8 cellular contexts compared by ENCODE assay signal in genomic region chr11:106021967-106022794, GRCh38. TPM values are rescaled to one million over a fixed set of nuclear protein-coding genes. Genes with fewer than 3 reads are reported as not detected.
A peak's percentile ranks its signal among the peaks of the same experiment; 100 is the strongest.
DNase-seq lines count a peak whose midpoint lies in the region; ATAC-seq and TF ChIP-seq lines count a peak whose summit lies in the region.

Gene MSANTD4, minus strand, starts transcription at chr11:106022240. Its CDS starts 11,323 bp downstream, at chr11:106010917.

- no peaks in the 10 kb centered on the region for H3K9me2 ChIP-seq in hepatocyte (replicated peaks; ENCODE audit: insufficient read depth)

- no peaks in the 10 kb centered on the region for H3K9me3 ChIP-seq in hepatocyte (ENCODE audit: low read depth)

- H3K4me3 ChIP-seq in astrocyte of the spinal cord (ENCODE audit: low read depth, low read length): peak within 1 kb of the TSS; percentile 89
- peak within 1 kb of the TSS; percentile 63 for H3K4me3 ChIP-seq in hepatocyte

- TF ChIP-seq CTCF in astrocyte of the spinal cord (IDR thresholded peaks at IDR 0.05; ENCODE audit: low read depth, low read length): no peak
- no peak for TF ChIP-seq CTCF in hepatocyte (IDR thresholded peaks at IDR 0.05; ENCODE audit: poor library complexity)

- peak; percentile 98 to 99 for DNase-seq in NCI-H2081 (lab: John Stamatoyannopoulos, UW)
- DNase-seq in T1000 (lab: John Stamatoyannopoulos, UW): peak; percentile 92
- DNase-seq in astrocyte of the spinal cord (ENCODE audit: low read depth, low spot score): peak; percentile 100
- peak; percentile 99 for DNase-seq in hepatocyte (ENCODE audit: low spot score)
- DNase-seq in renal cortical epithelial cell (ENCODE audit: low read depth): peak; percentile 98
- DNase-seq in NCI-H1048 (lab: John Stamatoyannopoulos, UW): no peak

- H3K27ac ChIP-seq in hepatocyte: peak within 1 kb of the TSS; percentile 81

- no peaks in the 10 kb centered on the region for H4K20me1 ChIP-seq in hepatocyte (ENCODE audit: insufficient read depth, poor library complexity, severe bottlenecking)

- no peaks in the 10 kb centered on the region for H3K36me3 ChIP-seq in hepatocyte (replicated peaks; ENCODE audit: insufficient read depth, low read depth)

- H2AFZ ChIP-seq in hepatocyte: peak within 1 kb of the TSS; percentile 79

- in situ Hi-C loops in astrocyte of the spinal cord (cut with HindIII; ENCODE audit: low sequenced_read_pairs): no loop called here

- 2% methylated on average over 46 of the region's 48 CpGs for WGBS in hepatocyte (ENCODE audit: low lambda C conversion rate, missing lambda C conversion rate)

- no peaks in the 10 kb centered on the region for H3K27me3 ChIP-seq in hepatocyte

- TF ChIP-seq POLR2A in GM18505 (IDR thresholded peaks at IDR 0.05; ENCODE audit: borderline replicate concordance, extremely low read depth, insufficient read depth, insufficient read length): peak; percentile 69

- H3K4me2 ChIP-seq in hepatocyte: peak within 1 kb of the TSS; percentile 85

- peaks cover 13% of the 10 kb centered on the region for H3K4me1 ChIP-seq in hepatocyte (ENCODE audit: insufficient read depth)

- ATAC-seq in GM18505 (IDR thresholded peaks at IDR 0.05; ENCODE audit: unreplicated experiment) (peak; percentile 97), HG02973 (IDR thresholded peaks at IDR 0.05; ENCODE audit: unreplicated experiment) (peak; percentile 98)

- peaks cover 45% of the 10 kb centered on the region for H3K79me2 ChIP-seq in hepatocyte

RNA-seq across cellular contexts. Expression of gene MSANTD4, which starts in this region (rescaled TPM):
- total RNA-seq in hepatocyte: 29.7 and 32.6 TPM in 2 replicates
- 7.3 and 8.0 TPM in 2 replicates for polyA plus RNA-seq in hepatocyte
- total RNA-seq in renal cortical epithelial cell: 48.1 and 66.2 TPM in 2 replicates
